Comparison of ENCODE assay signal across 27 cellular contexts in the genomic region with DNA sequence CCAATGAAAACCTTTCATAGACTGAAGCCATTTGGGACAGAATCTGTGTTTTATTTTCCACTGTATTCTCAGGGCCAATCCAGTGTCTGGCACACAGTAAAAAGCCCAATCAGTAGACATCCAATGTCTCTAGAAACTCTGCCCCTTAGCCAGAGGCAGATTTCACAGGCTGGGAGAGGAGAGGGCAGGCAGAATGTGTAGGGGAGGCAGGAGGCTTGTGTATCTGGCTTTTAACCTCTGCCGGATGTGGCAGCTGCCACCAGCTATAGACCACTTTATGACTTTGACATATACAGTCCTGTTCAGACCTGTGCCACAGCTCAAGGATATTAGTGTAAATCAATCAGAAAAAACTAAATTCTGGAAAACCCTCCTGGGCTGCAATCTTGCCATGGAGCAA. TPM values are rescaled to one million over a fixed set of nuclear protein-coding genes. Genes with fewer than 3 reads are reported as not detected.
DNase-seq lines count a peak whose midpoint lies in the region; ATAC-seq, FAIRE-seq and TF ChIP-seq lines count a peak whose summit lies in the region.
"Had no signal": no experiment of that assay in that cellular context is flagged by ENCODE, and none has a peak within 500 bp of the region (broad histone marks: within the 10 kb centered on the region; RNA-seq: fewer than 3 reads in every experiment).

No MANE protein-coding gene starts in this region.

- H3K36me3 Mint-ChIP-seq in neural crest cell (ENCODE audit: low read depth): no peaks in the 10 kb centered on the region
- H3K36me3 Mint-ChIP-seq: brain had no signal

- H3K36me3 ChIP-seq in esophagus squamous epithelium: no peaks in the 10 kb centered on the region
- H3K36me3 ChIP-seq: sigmoid colon, stomach had no signal

- 43 to 45% methylated on average over 1 of the region's 1 CpG for WGBS in esophagus squamous epithelium, 2 donors

- no peaks in the 10 kb centered on the region for H3K27me3 ChIP-seq in esophagus squamous epithelium
- H3K27me3 ChIP-seq: stomach had no signal

- no peak overlapping the region for H3K27ac Mint-ChIP-seq in neural crest cell (ENCODE audit: unreplicated experiment)
- H3K27ac Mint-ChIP-seq: activated CD8-positive, alpha-beta T cell treated with anti-CD3 and anti-CD28 coated beads, Interleukin-2, amount 10 ng/mL, durations not matched to agents 7 days and 5 days; activated naive CD4-positive, alpha-beta T cell treated with anti-CD3 and anti-CD28 coated beads, Interleukin-2, amount 10 ng/mL, durations not matched to agents 7 days and 5 days had no signal

- intact Hi-C loops in esophagus squamous epithelium (cut with DNase I): no loop called here

- no peak overlapping the region for H3K4me3 ChIP-seq in esophagus squamous epithelium
- H3K4me3 ChIP-seq: psoas muscle, sigmoid colon, stomach had no signal

- H3K27ac ChIP-seq in esophagus squamous epithelium: peak overlapping the region in 3 of 4 donors; percentile 3 to 45 (median 9)
- H3K27ac ChIP-seq: psoas muscle, sigmoid colon, stomach had no signal

- no peak for TF ChIP-seq POLR2A in esophagus squamous epithelium (IDR thresholded peaks at IDR 0.05)

- no peak for TF ChIP-seq CTCF in esophagus squamous epithelium (IDR thresholded peaks at IDR 0.05)
- TF ChIP-seq CTCF in neural crest cell (conservative IDR thresholded peaks at IDR 0.05): no peak

- FAIRE-seq in GM19239 (lab: Jason Lieb, UNC): peak; percentile 23
- FAIRE-seq: endometrium, frontal cortex, H1 had no signal

- DNase-seq in GM19239 (ENCODE audit: insufficient read length, low spot score) (no peak), RPMI7951 (ENCODE audit: low read depth) (peak; percentile 6), esophagus squamous epithelium (lab: John Stamatoyannopoulos, UW) (no peak), neural crest cell (ENCODE audit: low read depth, low spot score) (no peak), cerebellar nuclear complex (lab: John Stamatoyannopoulos, UW) (no peak), CD1c-positive myeloid dendritic cell (ENCODE audit: extremely low spot score) (no peak), ureter (ENCODE audit: low spot score) (no peak)
- DNase-seq: activated CD4-positive, alpha-beta T cell treated with anti-CD3 and anti-CD28 coated beads for 4 hours; activated CD8-positive, alpha-beta T cell treated with anti-CD3 and anti-CD28 coated beads, Interleukin-2, amount 10 ng/mL, durations not matched to agents 7 days and 5 days; activated naive CD4-positive, alpha-beta T cell treated with anti-CD3 and anti-CD28 coated beads, Interleukin-2, amount 10 ng/mL, durations not matched to agents 7 days and 5 days; DMS53; mammary epithelial cell; NCI-H1092 treated with DMSO at 0.1 percent for 48 hours; NCI-H1694 treated with DMSO at 0.1 percent for 48 hours; NCI-H2171 treated with DMSO at 0.1 percent for 48 hours; NCI-H524 treated with DMSO at 0.1 percent for 48 hours; psoas muscle; Right ventricle myocardium superior; sigmoid colon; stimulated activated CD4-positive, alpha-beta T cell treated with anti-CD3 and anti-CD28 coated beads, Interleukin-12 subunit alpha, Interleukin-12 subunit beta, amount 100 ng/mL, for 4 hours; stimulated activated CD4-positive, alpha-beta T cell treated with anti-CD3 and anti-CD28 coated beads, Interleukin-2, amount 100 ng/mL, for 48 hours; stomach had no signal

- H3K9me3 Mint-ChIP-seq in neural crest cell: no peaks in the 10 kb centered on the region
- H3K9me3 Mint-ChIP-seq: activated naive CD4-positive, alpha-beta T cell treated with anti-CD3 and anti-CD28 coated beads, Interleukin-2, amount 10 ng/mL, durations not matched to agents 7 days and 5 days had no signal

- H3K9me3 ChIP-seq in esophagus squamous epithelium: no peaks in the 10 kb centered on the region
- H3K9me3 ChIP-seq: psoas muscle, sigmoid colon, stomach had no signal

- H3K27me3 Mint-ChIP-seq in neural crest cell (ENCODE audit: low read depth): peaks cover 33% of the 10 kb centered on the region

- H3K4me1 ChIP-seq in esophagus squamous epithelium: peaks cover 3 to 40% (median 8%) of the 10 kb centered on the region in 3 donors
- H3K4me1 ChIP-seq: psoas muscle had no signal

- H3K4me1 Mint-ChIP-seq in neural crest cell: peaks cover 22% of the 10 kb centered on the region

- H3K4me3 Mint-ChIP-seq in neural crest cell: peak overlapping the region; percentile 10
- H3K4me3 Mint-ChIP-seq: activated CD8-positive, alpha-beta T cell treated with anti-CD3 and anti-CD28 coated beads, Interleukin-2, amount 10 ng/mL, durations not matched to agents 7 days and 5 days; activated naive CD4-positive, alpha-beta T cell treated with anti-CD3 and anti-CD28 coated beads, Interleukin-2, amount 10 ng/mL, durations not matched to agents 7 days and 5 days had no signal

- no peak for ATAC-seq in HG02981 (IDR thresholded peaks at IDR 0.05; ENCODE audit: unreplicated experiment)
- ATAC-seq: activated CD8-positive, alpha-beta T cell treated with anti-CD3 and anti-CD28 coated beads, Interleukin-2, amount 10 ng/mL, durations not matched to agents 7 days and 5 days; psoas muscle had no signal

RNA-seq across cellular contexts. Expression of gene EXPH5, which starts 4.4 kb away (rescaled TPM):
- 0.10 and 0.12 TPM in 2 replicates for total RNA-seq in RPMI7951 (2014; rRNA removed; shearing (Covaris generic))
- 10 to 100 TPM; 23.4 to 36.7 (median 26.7) TPM for total RNA-seq in esophagus squamous epithelium
- total RNA-seq in neural crest cell: 0.68 TPM in 2 replicates
- 19.5 TPM for total RNA-seq in ureter

Comparison
In these comparisons a context has a peak if more than half of its experiments do, and no peak if none do; other contexts are left out.
1. RNA of gene EXPH5, which starts 4.4 kb away (total RNA-seq): 23.4 to 36.7 TPM in esophagus squamous epithelium and 19.5 TPM in ureter (single experiment); 0.68 TPM in neural crest cell and 0.10 to 0.12 TPM in RPMI7951; every median in the first group is over 10 times any median in the second.